ENCODE assay signal across 15 cellular contexts in the genomic region with DNA sequence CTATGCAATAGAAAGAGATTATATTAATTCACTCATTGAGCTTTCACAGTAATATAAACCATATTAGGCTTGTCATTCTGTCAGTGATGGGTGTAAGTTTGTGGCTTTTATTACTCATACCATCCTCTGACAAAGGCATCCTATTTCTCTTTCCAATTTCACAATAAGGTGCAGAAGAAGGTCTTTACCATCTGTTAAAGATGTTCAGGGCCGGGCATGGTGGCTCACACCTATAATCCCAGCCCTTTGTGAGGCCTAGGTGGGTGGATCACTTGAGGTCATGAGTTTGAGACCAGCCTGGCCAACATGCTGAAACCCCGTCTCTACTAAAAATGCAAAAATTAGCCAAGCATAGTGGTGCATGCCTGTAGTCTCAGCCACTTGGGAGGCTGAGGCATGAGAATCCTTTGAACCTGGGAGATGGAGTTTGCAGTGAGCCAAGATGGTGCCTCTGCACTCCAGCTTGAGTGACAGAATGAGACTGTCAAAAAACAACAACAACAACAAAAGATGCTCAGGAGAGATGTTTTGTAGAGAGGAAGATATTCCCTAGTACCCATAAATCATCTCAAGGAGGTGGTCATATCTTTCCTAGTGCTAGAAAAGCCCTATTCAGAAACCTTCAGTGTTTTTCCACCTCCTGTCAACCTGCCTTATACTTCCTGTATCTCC. TPM values are rescaled to one million over a fixed set of nuclear protein-coding genes. Genes with fewer than 3 reads are reported as not detected.
DNase-seq lines count a peak whose midpoint lies in the region; ATAC-seq and TF ChIP-seq lines count a peak whose summit lies in the region.
"Not testable (repeated sequence)": the region's sequence is repeated elsewhere in the genome, so short reads cannot be mapped to it uniquely, and the experiment has no call there.
"Had no signal": no experiment of that assay in that cellular context is flagged by ENCODE, and none has a peak within 500 bp of the region (broad histone marks: within the 10 kb centered on the region; RNA-seq: fewer than 3 reads in every experiment).

No MANE protein-coding gene starts in this region.

- H3K9me3 Mint-ChIP-seq in T-cell; activated CD8-positive, alpha-beta memory T cell treated with anti-CD3 and anti-CD28 coated beads, Interleukin-2, amount 10 ng/mL, durations not matched to agents 7 days and 5 days (ENCODE audit: low read depth); activated naive CD4-positive, alpha-beta T cell treated with anti-CD3 and anti-CD28 coated beads, Interleukin-2, amount 50 U/mL, for 72 hours; naive thymus-derived CD8-positive, alpha-beta T cell: not testable (repeated sequence)

- H3K36me3 Mint-ChIP-seq in T-cell = peaks cover 69% of the 10 kb centered on the region
- H3K36me3 Mint-ChIP-seq in activated CD8-positive, alpha-beta memory T cell treated with anti-CD3 and anti-CD28 coated beads, Interleukin-2, amount 10 ng/mL, durations not matched to agents 7 days and 5 days = peaks cover 63% of the 10 kb centered on the region
- peaks cover 40 to 74% of the 10 kb centered on the region in 2 donors for H3K36me3 Mint-ChIP-seq in activated naive CD4-positive, alpha-beta T cell treated with anti-CD3 and anti-CD28 coated beads, Interleukin-2, amount 50 U/mL, for 72 hours
- H3K36me3 Mint-ChIP-seq in naive thymus-derived CD8-positive, alpha-beta T cell = peaks cover 0 to 84% (median 38%) of the 10 kb centered on the region in 3 donors

- ATAC-seq in HG02610 (IDR thresholded peaks at IDR 0.05; ENCODE audit: unreplicated experiment) (peak; percentile 43), T-cell (replicated peaks in 1 of 4) (peak in 2 of 4 experiments; percentile 43 to 62)
- peak; percentile 87 for ATAC-seq in activated CD8-positive, alpha-beta memory T cell treated with anti-CD3 and anti-CD28 coated beads, Interleukin-2, amount 10 ng/mL, durations not matched to agents 7 days and 5 days
- ATAC-seq in activated naive CD4-positive, alpha-beta T cell treated with anti-CD3 and anti-CD28 coated beads, Interleukin-2, amount 50 U/mL, for 72 hours = peak; percentile 84 to 92
- not testable (repeated sequence) for ATAC-seq in naive thymus-derived CD8-positive, alpha-beta T cell

- H3K4me1 Mint-ChIP-seq in T-cell = peaks cover 60 to 86% (median 84%) of the 10 kb centered on the region in 3 donors
- peaks cover 39% of the 10 kb centered on the region for H3K4me1 Mint-ChIP-seq in activated CD8-positive, alpha-beta memory T cell treated with anti-CD3 and anti-CD28 coated beads, Interleukin-2, amount 10 ng/mL, durations not matched to agents 7 days and 5 days
- H3K4me1 Mint-ChIP-seq in naive thymus-derived CD8-positive, alpha-beta T cell = peaks cover 34 to 85% (median 83%) of the 10 kb centered on the region in 4 donors

- H3K4me3 ChIP-seq in epithelial cell of esophagus (ENCODE audit: low read length) = not testable (repeated sequence)

- POLR2A ChIA-PET in T-cell (lab: Charles Lee) = not testable (repeated sequence)
- POLR2A ChIA-PET in naive thymus-derived CD8-positive, alpha-beta T cell (lab: Charles Lee) = interaction anchor here (2.1 kb wide), 1 partner anchor 54 kb away, joined by 8 read pairs; no protein-coding TSS in a partner anchor

- CTCF ChIA-PET in T-cell (lab: Charles Lee); activated CD8-positive, alpha-beta memory T cell treated with anti-CD3 and anti-CD28 coated beads, Interleukin-2, amount 10 ng/mL, durations not matched to agents 7 days and 5 days (lab: Charles Lee): not testable (repeated sequence)

- DNase-seq in AG08396 (ENCODE audit: low spot score) = peak; percentile 17
- DNase-seq in T-cell; activated CD8-positive, alpha-beta memory T cell treated with anti-CD3 and anti-CD28 coated beads, Interleukin-2, amount 10 ng/mL, durations not matched to agents 7 days and 5 days; naive thymus-derived CD8-positive, alpha-beta T cell: not testable (repeated sequence)
- peak; percentile 45 to 57 for DNase-seq in activated naive CD4-positive, alpha-beta T cell treated with anti-CD3 and anti-CD28 coated beads, Interleukin-2, amount 50 U/mL, for 72 hours (ENCODE audit: low spot score in 2 of 2)
- peak; percentile 65 for DNase-seq in epithelial cell of esophagus (ENCODE audit: low read depth)
- DNase-seq in stimulated activated CD4-positive, alpha-beta T cell treated with anti-CD3 and anti-CD28 coated beads, Interleukin-4, amount 100 ng/mL, for 24 hours = peak; percentile 28

- peak overlapping the region; percentile 45 to 87 for H3K27ac Mint-ChIP-seq in T-cell
- H3K27ac Mint-ChIP-seq in activated CD8-positive, alpha-beta memory T cell treated with anti-CD3 and anti-CD28 coated beads, Interleukin-2, amount 10 ng/mL, durations not matched to agents 7 days and 5 days = peak overlapping the region; percentile 60
- H3K27ac Mint-ChIP-seq in activated naive CD4-positive, alpha-beta T cell treated with anti-CD3 and anti-CD28 coated beads, Interleukin-2, amount 50 U/mL, for 72 hours = peak overlapping the region; percentile 26 to 84
- H3K27ac Mint-ChIP-seq in naive thymus-derived CD8-positive, alpha-beta T cell = peak overlapping the region; percentile 56 to 92 (median 70)

- TF ChIP-seq CTCF in epithelial cell of esophagus (IDR thresholded peaks at IDR 0.05; ENCODE audit: insufficient read depth, low read depth, low read length, missing control alignments) = not testable (repeated sequence)

- H3K27me3 Mint-ChIP-seq in T-cell; activated CD8-positive, alpha-beta memory T cell treated with anti-CD3 and anti-CD28 coated beads, Interleukin-2, amount 10 ng/mL, durations not matched to agents 7 days and 5 days; naive thymus-derived CD8-positive, alpha-beta T cell: not testable (repeated sequence)

- not testable (repeated sequence) for H3K4me3 Mint-ChIP-seq in T-cell; activated CD8-positive, alpha-beta memory T cell treated with anti-CD3 and anti-CD28 coated beads, Interleukin-2, amount 10 ng/mL, durations not matched to agents 7 days and 5 days; naive thymus-derived CD8-positive, alpha-beta T cell

RNA-seq across cellular contexts. Expression of a gene that starts 56.0 kb away (rescaled TPM):
- 1 to 10 TPM in 3 of 5 donors, under 1 TPM in 2; 0.40 to 2.1 (median 2.0) TPM for total RNA-seq in T-cell
- total RNA-seq in activated CD8-positive, alpha-beta memory T cell treated with anti-CD3 and anti-CD28 coated beads, Interleukin-2, amount 10 ng/mL, durations not matched to agents 7 days and 5 days = 1 to 10 TPM in 1 of 2 experiments, under 1 TPM in 1; 0.26 to 1.3 TPM
- under 1 TPM; 0.23 to 0.36 TPM for total RNA-seq in activated naive CD4-positive, alpha-beta T cell treated with anti-CD3 and anti-CD28 coated beads, Interleukin-2, amount 50 U/mL, for 72 hours
- total RNA-seq in naive thymus-derived CD8-positive, alpha-beta T cell = 1 to 10 TPM; 2.6 to 3.0 TPM
- under 1 TPM; 0.06 to 0.10 (median 0.08) TPM for polyA plus RNA-seq in naive thymus-derived CD8-positive, alpha-beta T cell
- total RNA-seq: A172, dermis microvascular lymphatic vessel endothelial cell, endothelial cell of umbilical vein, gastroesophageal sphincter, HFFc6, prostate gland had no signal
- polyA plus RNA-seq: endothelial cell of umbilical vein, liver had no signal
